8 cellular contexts compared by ENCODE assay signal in genomic region chr20:62804021-62804631, GRCh38. TPM values are rescaled to one million over a fixed set of nuclear protein-coding genes. Genes with fewer than 3 reads are reported as not detected.
DNase-seq lines count a peak whose midpoint lies in the region; ATAC-seq and TF ChIP-seq lines count a peak whose summit lies in the region.

No MANE protein-coding gene starts in this region.

- no peaks in the 10 kb centered on the region for H3K9me3 ChIP-seq in iPS-15b (ENCODE audit: control insufficient read depth, insufficient read depth, low read length)

- peaks cover 11% of the 10 kb centered on the region for H3K4me1 Mint-ChIP-seq in WTC11

- peaks cover 2% of the 10 kb centered on the region for H3K4me1 ChIP-seq in iPS-15b (ENCODE audit: control insufficient read depth, insufficient read depth, low read length)

- peak; percentile 8 for ATAC-seq in GM19035 (IDR thresholded peaks at IDR 0.05; ENCODE audit: unreplicated experiment)
- no peak for ATAC-seq in WTC11
- ATAC-seq in GM18519 (IDR thresholded peaks at IDR 0.05; ENCODE audit: low FRiP score, unreplicated experiment), result no peak
- no peak for ATAC-seq in GM21528 (IDR thresholded peaks at IDR 0.05; ENCODE audit: low FRiP score, unreplicated experiment)

- H3K27me3 Mint-ChIP-seq in WTC11 (ENCODE audit: low read depth), result peaks cover 7% of the 10 kb centered on the region; the same call in 1 of the 2 replicates

- no peak for TF ChIP-seq CTCF in WTC11 (IDR thresholded peaks at IDR 0.05)

- H3K27me3 ChIP-seq in iPS-15b (ENCODE audit: control insufficient read depth, insufficient read depth, low read length), result peaks cover 2% of the 10 kb centered on the region

- peak overlapping the region; percentile 86 for H3K27ac ChIP-seq in substantia nigra (ENCODE audit: low read depth, low read length, poor library complexity, severe bottlenecking)

- CTCF ChIA-PET in WTC11 (lab: Charles Lee), result interaction anchor here (1.1 to 2.2 kb wide), 6 partner anchors 10 to 187 kb away, joined by 3 to 12 read pairs (median 5); partner anchors contain the start of gene TCFL5

- H3K4me3 Mint-ChIP-seq in WTC11, result peak overlapping the region; percentile 77

- POLR2A ChIA-PET in WTC11 (lab: Charles Lee), result no interaction called here

- no peak overlapping the region for H3K9ac ChIP-seq in iPS-15b (ENCODE audit: low read depth, low read length)

- H3K36me3 Mint-ChIP-seq in WTC11, result peaks cover 19% of the 10 kb centered on the region

- peak overlapping the region; percentile 48 for H3K4me3 ChIP-seq in iPS-15b (ENCODE audit: low read depth, low read length)

- peaks cover 22% of the 10 kb centered on the region for H3K36me3 ChIP-seq in iPS-15b (ENCODE audit: control insufficient read depth, insufficient read depth, low read length)

- H3K27ac Mint-ChIP-seq in WTC11, result 0 out of 2 replicates have a peak overlapping the region, but pooled peaks have one; percentile 45

- DNase-seq in 8988T (peak; percentile 93), WTC11 (ENCODE audit: low spot score) (no peak), substantia nigra (lab: John Stamatoyannopoulos, UW) (peak in 2 of 49 donors; percentile 44 to 62), amniotic stem cell (lab: John Stamatoyannopoulos, UW) (no peak)

- no peaks in the 10 kb centered on the region for H3K9me3 Mint-ChIP-seq in WTC11

TF ChIP-seq in WTC11, 78 proteins besides CTCF, POLR2A, EP300 and RAD21:
- no peak for TF ChIP-seq SMAD3 (CRISPR knock-in tag; IDR thresholded peaks at IDR 0.05; ENCODE audit: borderline replicate concordance)
- no peak for TF ChIP-seq NR3C1 (CRISPR knock-in tag; conservative IDR thresholded peaks at IDR 0.05; ENCODE audit: low read depth)
- no peak for TF ChIP-seq MXD4 (CRISPR knock-in tag; IDR thresholded peaks at IDR 0.05; ENCODE audit: borderline replicate concordance)
- TF ChIP-seq ERG (CRISPR knock-in tag; IDR thresholded peaks at IDR 0.05), result no peak
- TF ChIP-seq, protein P1, sequence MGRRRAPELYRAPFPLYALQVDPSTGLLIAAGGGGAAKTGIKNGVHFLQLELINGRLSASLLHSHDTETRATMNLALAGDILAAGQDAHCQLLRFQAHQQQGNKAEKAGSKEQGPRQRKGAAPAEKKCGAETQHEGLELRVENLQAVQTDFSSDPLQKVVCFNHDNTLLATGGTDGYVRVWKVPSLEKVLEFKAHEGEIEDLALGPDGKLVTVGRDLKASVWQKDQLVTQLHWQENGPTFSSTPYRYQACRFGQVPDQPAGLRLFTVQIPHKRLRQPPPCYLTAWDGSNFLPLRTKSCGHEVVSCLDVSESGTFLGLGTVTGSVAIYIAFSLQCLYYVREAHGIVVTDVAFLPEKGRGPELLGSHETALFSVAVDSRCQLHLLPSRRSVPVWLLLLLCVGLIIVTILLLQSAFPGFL (CRISPR knock-in tag; IDR thresholded peaks at IDR 0.05; ENCODE audit: borderline replicate concordance), result no peak
- TF ChIP-seq TEAD4 (CRISPR knock-in tag; IDR thresholded peaks at IDR 0.05), result no peak
- TF ChIP-seq ZNF671 (CRISPR knock-in tag; IDR thresholded peaks at IDR 0.05), result no peak
- TF ChIP-seq ZBTB21 (CRISPR knock-in tag; IDR thresholded peaks at IDR 0.05; ENCODE audit: borderline replicate concordance), result no peak
- TF ChIP-seq NFYB (CRISPR knock-in tag; conservative IDR thresholded peaks at IDR 0.05; ENCODE audit: low read depth), result no peak
- TF ChIP-seq OVOL2 (CRISPR knock-in tag; IDR thresholded peaks at IDR 0.05; ENCODE audit: borderline replicate concordance), result no peak
- no peak for TF ChIP-seq NR2C2 (CRISPR knock-in tag; IDR thresholded peaks at IDR 0.05)
- TF ChIP-seq, protein P2, sequence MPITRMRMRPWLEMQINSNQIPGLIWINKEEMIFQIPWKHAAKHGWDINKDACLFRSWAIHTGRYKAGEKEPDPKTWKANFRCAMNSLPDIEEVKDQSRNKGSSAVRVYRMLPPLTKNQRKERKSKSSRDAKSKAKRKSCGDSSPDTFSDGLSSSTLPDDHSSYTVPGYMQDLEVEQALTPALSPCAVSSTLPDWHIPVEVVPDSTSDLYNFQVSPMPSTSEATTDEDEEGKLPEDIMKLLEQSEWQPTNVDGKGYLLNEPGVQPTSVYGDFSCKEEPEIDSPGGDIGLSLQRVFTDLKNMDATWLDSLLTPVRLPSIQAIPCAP (CRISPR knock-in tag; IDR thresholded peaks at IDR 0.05), result no peak
- no peak for TF ChIP-seq FOXJ3 (CRISPR knock-in tag; IDR thresholded peaks at IDR 0.05; ENCODE audit: borderline replicate concordance)
- TF ChIP-seq, protein P3, sequence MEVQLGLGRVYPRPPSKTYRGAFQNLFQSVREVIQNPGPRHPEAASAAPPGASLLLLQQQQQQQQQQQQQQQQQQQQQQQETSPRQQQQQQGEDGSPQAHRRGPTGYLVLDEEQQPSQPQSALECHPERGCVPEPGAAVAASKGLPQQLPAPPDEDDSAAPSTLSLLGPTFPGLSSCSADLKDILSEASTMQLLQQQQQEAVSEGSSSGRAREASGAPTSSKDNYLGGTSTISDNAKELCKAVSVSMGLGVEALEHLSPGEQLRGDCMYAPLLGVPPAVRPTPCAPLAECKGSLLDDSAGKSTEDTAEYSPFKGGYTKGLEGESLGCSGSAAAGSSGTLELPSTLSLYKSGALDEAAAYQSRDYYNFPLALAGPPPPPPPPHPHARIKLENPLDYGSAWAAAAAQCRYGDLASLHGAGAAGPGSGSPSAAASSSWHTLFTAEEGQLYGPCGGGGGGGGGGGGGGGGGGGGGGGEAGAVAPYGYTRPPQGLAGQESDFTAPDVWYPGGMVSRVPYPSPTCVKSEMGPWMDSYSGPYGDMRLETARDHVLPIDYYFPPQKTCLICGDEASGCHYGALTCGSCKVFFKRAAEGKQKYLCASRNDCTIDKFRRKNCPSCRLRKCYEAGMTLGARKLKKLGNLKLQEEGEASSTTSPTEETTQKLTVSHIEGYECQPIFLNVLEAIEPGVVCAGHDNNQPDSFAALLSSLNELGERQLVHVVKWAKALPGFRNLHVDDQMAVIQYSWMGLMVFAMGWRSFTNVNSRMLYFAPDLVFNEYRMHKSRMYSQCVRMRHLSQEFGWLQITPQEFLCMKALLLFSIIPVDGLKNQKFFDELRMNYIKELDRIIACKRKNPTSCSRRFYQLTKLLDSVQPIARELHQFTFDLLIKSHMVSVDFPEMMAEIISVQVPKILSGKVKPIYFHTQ (CRISPR knock-in tag; IDR thresholded peaks at IDR 0.05), result no peak

RNA-seq across cellular contexts. Expression of gene OGFR, which starts 0.5 kb away (rescaled TPM):
- total RNA-seq in WTC11 (2021), result 32.5 to 43.3 TPM (median 33.8 TPM) in 3 replicates

RNA-seq across cellular contexts. Expression of gene MRGBP, which starts 7.9 kb away (rescaled TPM):
- total RNA-seq in WTC11 (2021), result 20.0 to 20.8 TPM (median 20.2 TPM) in 3 replicates

RNA-seq across cellular contexts. Expression of gene COL9A3, which starts 12.7 kb away (rescaled TPM):
- total RNA-seq in WTC11 (2021), result 115 to 136 TPM (median 123 TPM) in 3 replicates

RNA-seq across cellular contexts. Expression of gene TCFL5, which starts 57.5 kb away (rescaled TPM):
- total RNA-seq in WTC11 (2021), result 19.7 to 20.4 TPM (median 20.3 TPM) in 3 replicates
